9 cellular contexts compared by ENCODE assay signal in the genomic region with DNA sequence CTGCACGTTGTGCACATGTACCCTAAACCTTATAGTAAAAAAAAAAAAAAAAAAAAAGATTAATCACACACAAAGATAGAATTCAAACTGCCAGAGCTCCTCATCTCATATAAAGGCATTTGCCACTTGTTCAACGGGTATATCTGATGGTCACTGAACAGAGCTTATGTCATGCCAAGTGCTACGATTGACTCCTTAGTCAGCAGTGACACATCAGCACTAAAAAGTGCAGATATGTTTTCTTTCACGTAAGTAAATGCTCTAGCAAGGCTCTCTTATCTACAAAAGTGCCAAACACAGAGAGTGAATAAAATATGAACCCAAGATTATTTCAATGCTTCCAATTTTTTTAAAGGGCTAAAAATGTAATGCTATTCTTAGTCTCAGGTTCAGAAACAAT. TPM values are rescaled to one million over a fixed set of nuclear protein-coding genes. Genes with fewer than 3 reads are reported as not detected.
A peak's percentile ranks its signal among the peaks of the same experiment; 100 is the strongest.
DNase-seq lines count a peak whose midpoint lies in the region; ATAC-seq and TF ChIP-seq lines count a peak whose summit lies in the region.
"Had no signal": no experiment of that assay in that cellular context is flagged by ENCODE, and none has a peak within 500 bp of the region (broad histone marks: within the 10 kb centered on the region; RNA-seq: fewer than 3 reads in every experiment).

No MANE protein-coding gene starts in this region.

- peak overlapping the region; percentile 98 for H3K27ac Mint-ChIP-seq in activated T-cell treated with anti-CD3 and anti-CD28 coated beads, Interleukin-2, amount 50 U/mL, for 24 hours
- H3K27ac Mint-ChIP-seq in glutamatergic neuron (ENCODE audit: unreplicated experiment) (peak overlapping the region; percentile 100), CD14-positive monocyte (no peak overlapping the region)

- peaks cover 30% of the 10 kb centered on the region; the same call in 1 of the 2 replicates for H4K20me1 ChIP-seq in BLaER1

- H3K9me3 Mint-ChIP-seq in activated T-cell treated with anti-CD3 and anti-CD28 coated beads, Interleukin-2, amount 50 U/mL, for 24 hours = no peaks in the 10 kb centered on the region
- peaks cover 5% of the 10 kb centered on the region for H3K9me3 Mint-ChIP-seq in glutamatergic neuron (ENCODE audit: unreplicated experiment)
- H3K9me3 Mint-ChIP-seq in CD14-positive monocyte = no peaks in the 10 kb centered on the region

- H3K27ac ChIP-seq in BLaER1 (no peak overlapping the region), gastrocnemius medialis (peak overlapping the region; percentile 91 to 98 (median 96))

- H3K4me1 Mint-ChIP-seq in activated T-cell treated with anti-CD3 and anti-CD28 coated beads, Interleukin-2, amount 50 U/mL, for 24 hours (ENCODE audit: low read depth) = peaks cover 47% of the 10 kb centered on the region
- H3K4me1 Mint-ChIP-seq in glutamatergic neuron (ENCODE audit: low read depth, unreplicated experiment) (peaks cover 11% of the 10 kb centered on the region), CD14-positive monocyte (peaks cover 25% of the 10 kb centered on the region)

- H3K4me2 ChIP-seq in BLaER1 = peak overlapping the region; percentile 73

- TF ChIP-seq POLR2A in gastrocnemius medialis (IDR thresholded peaks at IDR 0.05) = no peak

- no peaks in the 10 kb centered on the region for H3K27me3 Mint-ChIP-seq in activated T-cell treated with anti-CD3 and anti-CD28 coated beads, Interleukin-2, amount 50 U/mL, for 24 hours
- H3K27me3 Mint-ChIP-seq in glutamatergic neuron (ENCODE audit: unreplicated experiment) (peaks cover 3% of the 10 kb centered on the region), CD14-positive monocyte (ENCODE audit: low read depth in 3 of 3) (peaks cover 1 to 6% (median 4%) of the 10 kb centered on the region in 3 donors)

- no peaks in the 10 kb centered on the region for H3K27me3 ChIP-seq in BLaER1
- H3K27me3 ChIP-seq in gastrocnemius medialis = no peaks in the 10 kb centered on the region

- no peak for ATAC-seq in gastrocnemius medialis

- H3K9me3 ChIP-seq in BLaER1 (no peaks in the 10 kb centered on the region), gastrocnemius medialis (no peaks in the 10 kb centered on the region)

- H3K4me1 ChIP-seq in BLaER1 (peaks cover 28% of the 10 kb centered on the region), gastrocnemius medialis (peaks cover 18 to 25% of the 10 kb centered on the region in 2 donors)

- DNase-seq in HPDE6-E6E7 (ENCODE audit: extremely low spot score) (peak; percentile 33), glutamatergic neuron (no peak), gastrocnemius medialis (no peak), SHP77 (lab: John Stamatoyannopoulos, UW) (no peak), CD14-positive monocyte (ENCODE audit: low spot score) (no peak), ureter (ENCODE audit: low spot score) (no peak)
- no peak for DNase-seq in activated T-cell treated with anti-CD3 and anti-CD28 coated beads, Interleukin-2, amount 50 U/mL, for 24 hours

- intact Hi-C loops in gastrocnemius medialis (cut with DNase I; ENCODE audit: low total_unique reads) (loop anchor here (2.0 kb wide), 1 partner anchor 45 kb away; no protein-coding TSS in a partner anchor), CD14-positive monocyte (cut with micrococcal nuclease) (no loop called here)

- peak overlapping the region; percentile 91; the same call in 1 of the 2 replicates for H3K9ac ChIP-seq in BLaER1

- H3K4me3 Mint-ChIP-seq in activated T-cell treated with anti-CD3 and anti-CD28 coated beads, Interleukin-2, amount 50 U/mL, for 24 hours = peak overlapping the region; percentile 98
- peak overlapping the region; percentile 100 for H3K4me3 Mint-ChIP-seq in glutamatergic neuron (ENCODE audit: unreplicated experiment)
- H3K4me3 Mint-ChIP-seq in CD14-positive monocyte = peak overlapping the region in 1 of 2 donors; percentile 94

- TF ChIP-seq CTCF in glutamatergic neuron (IDR thresholded peaks at IDR 0.05; ENCODE audit: partially characterized antibody, unreplicated experiment) = no peak
- TF ChIP-seq CTCF in gastrocnemius medialis (IDR thresholded peaks at IDR 0.05 in 4 of 5, conservative IDR thresholded peaks at IDR 0.05 in 1 of 5) = no peak
- TF ChIP-seq CTCF in CD14-positive monocyte (IDR thresholded peaks at IDR 0.05) = no peak

- peaks cover 32% of the 10 kb centered on the region for H3K36me3 ChIP-seq in BLaER1
- peaks cover 0 to 20% of the 10 kb centered on the region in 2 donors for H3K36me3 ChIP-seq in gastrocnemius medialis

- peaks cover 58% of the 10 kb centered on the region for H3K36me3 Mint-ChIP-seq in activated T-cell treated with anti-CD3 and anti-CD28 coated beads, Interleukin-2, amount 50 U/mL, for 24 hours (ENCODE audit: low read depth)
- no peaks in the 10 kb centered on the region for H3K36me3 Mint-ChIP-seq in glutamatergic neuron (ENCODE audit: unreplicated experiment)
- H3K36me3 Mint-ChIP-seq in CD14-positive monocyte = peaks cover 14% of the 10 kb centered on the region in 2 donors

- in situ Hi-C loops in gastrocnemius medialis (cut with MboI; ENCODE audit: low sequenced_read_pairs in 4 of 4) = no loop called here

- H3K4me3 ChIP-seq in BLaER1 (peak overlapping the region; percentile 95), gastrocnemius medialis (peak overlapping the region; percentile 91 to 96 (median 94))

RNA-seq across cellular contexts. Expression of a gene that starts 1.1 kb away (rescaled TPM):
- total RNA-seq in glutamatergic neuron (ENCODE audit: unreplicated experiment) = 52.3 TPM
- total RNA-seq in gastrocnemius medialis = 10 to 100 TPM; 48.6 to 74.8 (median 59.2) TPM
- polyA plus RNA-seq in CD14-positive monocyte = 10 to 100 TPM in 1 of 2 donors, 1 to 10 TPM in 1; 7.6 to 10.9 TPM
- total RNA-seq in ureter = 88.5 TPM

RNA-seq across cellular contexts. Expression of a gene that starts 39.5 kb away (rescaled TPM):
- not detected for total RNA-seq in glutamatergic neuron (ENCODE audit: unreplicated experiment)
- total RNA-seq in gastrocnemius medialis = not detected
- not detected for polyA plus RNA-seq in CD14-positive monocyte
- total RNA-seq in ureter = not detected
- total RNA-seq: SK-MEL-5 had no signal

Comparison
In these comparisons a context has a peak if more than half of its experiments do, and no peak if none do; other contexts are left out.
1. H3K27ac Mint-ChIP-seq: peak in activated T-cell treated with anti-CD3 and anti-CD28 coated beads, Interleukin-2, amount 50 U/mL, for 24 hours (single experiment) and glutamatergic neuron (single experiment); none in CD14-positive monocyte (0 of 7).